Comparison of ENCODE assay signal across 13 cellular contexts in the genomic region with DNA sequence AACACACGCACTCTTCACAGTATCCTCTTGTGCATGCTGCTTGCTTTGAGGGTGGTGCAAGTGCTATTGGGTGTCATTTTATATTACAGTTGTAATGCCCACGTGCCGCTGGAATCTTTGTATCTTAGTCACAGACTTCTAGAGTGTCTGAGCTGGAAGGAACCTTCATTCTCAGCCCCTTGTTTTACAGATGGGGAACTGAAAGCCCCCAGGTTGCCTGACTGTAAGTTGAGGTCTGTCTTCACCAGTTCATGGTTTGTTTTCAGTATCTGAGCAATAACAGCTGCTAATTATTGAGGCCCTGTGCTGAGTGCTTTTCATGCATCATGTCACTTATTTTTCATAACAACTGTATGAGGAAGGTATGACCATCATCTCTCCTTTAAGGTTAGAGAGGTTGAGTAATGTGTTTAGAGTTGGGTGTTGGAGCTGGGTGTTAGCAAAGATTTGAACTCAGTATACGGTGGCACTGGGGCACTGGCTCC.
DNase-seq lines count a peak whose midpoint lies in the region; ATAC-seq and TF ChIP-seq lines count a peak whose summit lies in the region.
"Had no signal": no experiment of that assay in that cellular context is flagged by ENCODE, and none has a peak within 500 bp of the region (broad histone marks: within the 10 kb centered on the region; RNA-seq: fewer than 3 reads in every experiment).

No MANE protein-coding gene starts in this region.

- intact Hi-C loops in aorta (cut with DNase I), result no loop called here

- no peaks in the 10 kb centered on the region for H3K27me3 ChIP-seq in aorta (ENCODE audit: control insufficient read depth in 1 of 2, insufficient read depth in 2 of 2, low read length in 1 of 2)

- H3K27ac ChIP-seq in aorta (ENCODE audit: low read depth in 1 of 2, low read length in 2 of 2), result no peak overlapping the region
- H3K27ac ChIP-seq: C4-2B had no signal

- peak; percentile 79 for ATAC-seq in GM19452 (IDR thresholded peaks at IDR 0.05; ENCODE audit: unreplicated experiment)
- ATAC-seq in HG03025 (IDR thresholded peaks at IDR 0.05; ENCODE audit: low FRiP score, unreplicated experiment), result peak; percentile 79
- no peak for ATAC-seq in aorta (ENCODE audit: low FRiP score)

- DNase-seq in GM12864 (ENCODE audit: low read depth), result peak; percentile 92
- DNase-seq in NOMO-1 treated with dmso at 0.1 percent for 144 hours (lab: John Stamatoyannopoulos, UW; ENCODE audit: unreplicated experiment), result peak; percentile 14
- DNase-seq in islet precursor cell, result no peak
- no peak for DNase-seq in aorta
- DNase-seq in activated CD4-positive, alpha-beta T cell treated with anti-CD3 and anti-CD28 coated beads, Interleukin-2, amount 50 U/mL, for 48 hours, result no peak
- no peak for DNase-seq in HPDE6-E6E7 (ENCODE audit: extremely low spot score)
- DNase-seq: activated naive CD4-positive, alpha-beta T cell treated with anti-CD3 and anti-CD28 coated beads, Interleukin-2, amount 10 ng/mL, durations not matched to agents 7 days and 5 days; kidney glomerular epithelial cell; NCI-H1930; stimulated activated CD8-positive, alpha-beta memory T cell treated with anti-CD3 and anti-CD28 coated beads, Interleukin-4, amount 100 ng/mL, for 48 hours had no signal

- H3K36me3 ChIP-seq in aorta (ENCODE audit: control insufficient read depth in 1 of 2, insufficient read depth in 2 of 2, low read length in 1 of 2), result no peaks in the 10 kb centered on the region

- H3K4me1 ChIP-seq in aorta (ENCODE audit: control insufficient read depth in 1 of 2, insufficient read depth in 2 of 2, low read length in 2 of 2), result no peaks in the 10 kb centered on the region

- no peak overlapping the region for H3K4me3 ChIP-seq in GM12864 (ENCODE audit: low read depth, low read length)
- H3K4me3 ChIP-seq in aorta (ENCODE audit: low read length in 2 of 2), result no peak overlapping the region

- TF ChIP-seq CTCF in GM12864 (IDR thresholded peaks at IDR 0.05; ENCODE audit: low read depth, low read length, missing control alignments), result no peak

- WGBS in aorta, 2 donors, result 94% methylated on average over 4 of the region's 4 CpGs

- H3K9me3 ChIP-seq in aorta (ENCODE audit: control insufficient read depth, low read length), result no peaks in the 10 kb centered on the region

Comparison
In these comparisons a context has a peak if more than half of its experiments do, and no peak if none do; other contexts are left out.
1. DNase-seq: peak in GM12864 (single experiment) and NOMO-1 treated with dmso at 0.1 percent for 144 hours (single experiment); none in islet precursor cell (single experiment), aorta (0 of 2), activated CD4-positive, alpha-beta T cell treated with anti-CD3 and anti-CD28 coated beads, Interleukin-2, amount 50 U/mL, for 48 hours (0 of 2) and HPDE6-E6E7 (single experiment).